In the genomic region with DNA sequence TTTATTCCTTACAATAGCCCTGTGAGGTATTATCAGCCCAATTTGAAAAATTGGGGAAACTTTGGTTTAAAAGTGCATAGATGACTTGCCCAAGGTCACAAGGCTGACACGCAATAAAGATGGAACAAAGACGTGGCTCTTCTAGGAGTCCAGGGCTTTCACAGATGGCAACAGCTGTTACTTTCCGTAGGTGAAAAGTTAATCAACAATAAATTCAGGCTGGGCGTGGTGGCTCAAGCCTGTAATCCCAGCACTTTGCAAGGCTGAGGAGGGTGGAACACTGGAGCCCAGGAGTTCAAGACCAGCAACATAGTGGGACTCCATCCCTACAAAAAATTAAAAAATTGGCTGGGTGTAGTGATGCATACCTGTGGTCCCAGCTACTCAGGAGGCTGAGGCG, we compare ENCODE assay signal across 17 cellular contexts.
"Had no signal": no experiment of that assay in that cellular context is flagged by ENCODE, and none has a peak within 500 bp of the region (broad histone marks: within the 10 kb centered on the region; RNA-seq: fewer than 3 reads in every experiment).

No MANE protein-coding gene starts in this region.

- H3K27me3 ChIP-seq: dorsolateral prefrontal cortex, ovary, right atrium auricular region, tibial artery, upper lobe of right lung, vagina had no signal

- DNase-seq: cortex of kidney; dorsolateral prefrontal cortex; effector CD8-positive, alpha-beta T cell; foreskin melanocyte; heart left ventricle; hippocampal formation; mesendoderm; naive thymus-derived CD8-positive, alpha-beta T cell; ovary; sigmoid colon; stimulated activated CD4-positive, alpha-beta T cell treated with anti-CD3 and anti-CD28 coated beads, Interleukin-2, amount 100 ng/mL, for 48 hours; stimulated activated naive CD4-positive, alpha-beta T cell treated with Interleukin-2 at 50 U/mL for 16 hours; tibial artery; upper lobe of right lung had no signal

- H3K9me3 ChIP-seq: heart left ventricle, ovary, right atrium auricular region, sigmoid colon, tibial artery, upper lobe of right lung, vagina had no signal

- H3K4me3 ChIP-seq: dorsolateral prefrontal cortex, heart left ventricle, ovary, right atrium auricular region, sigmoid colon, smooth muscle cell, tibial artery, upper lobe of right lung, vagina had no signal

- H3K36me3 ChIP-seq: heart left ventricle, ovary, right atrium auricular region, sigmoid colon, tibial artery, upper lobe of right lung, vagina had no signal

- H3K27ac ChIP-seq: dorsolateral prefrontal cortex, heart left ventricle, ovary, right atrium auricular region, sigmoid colon, tibial artery, upper lobe of right lung, vagina had no signal

- H3K4me1 ChIP-seq: tibial artery, upper lobe of right lung, vagina had no signal
